ENCODE assay signal across 1 cellular context in the genomic region with DNA sequence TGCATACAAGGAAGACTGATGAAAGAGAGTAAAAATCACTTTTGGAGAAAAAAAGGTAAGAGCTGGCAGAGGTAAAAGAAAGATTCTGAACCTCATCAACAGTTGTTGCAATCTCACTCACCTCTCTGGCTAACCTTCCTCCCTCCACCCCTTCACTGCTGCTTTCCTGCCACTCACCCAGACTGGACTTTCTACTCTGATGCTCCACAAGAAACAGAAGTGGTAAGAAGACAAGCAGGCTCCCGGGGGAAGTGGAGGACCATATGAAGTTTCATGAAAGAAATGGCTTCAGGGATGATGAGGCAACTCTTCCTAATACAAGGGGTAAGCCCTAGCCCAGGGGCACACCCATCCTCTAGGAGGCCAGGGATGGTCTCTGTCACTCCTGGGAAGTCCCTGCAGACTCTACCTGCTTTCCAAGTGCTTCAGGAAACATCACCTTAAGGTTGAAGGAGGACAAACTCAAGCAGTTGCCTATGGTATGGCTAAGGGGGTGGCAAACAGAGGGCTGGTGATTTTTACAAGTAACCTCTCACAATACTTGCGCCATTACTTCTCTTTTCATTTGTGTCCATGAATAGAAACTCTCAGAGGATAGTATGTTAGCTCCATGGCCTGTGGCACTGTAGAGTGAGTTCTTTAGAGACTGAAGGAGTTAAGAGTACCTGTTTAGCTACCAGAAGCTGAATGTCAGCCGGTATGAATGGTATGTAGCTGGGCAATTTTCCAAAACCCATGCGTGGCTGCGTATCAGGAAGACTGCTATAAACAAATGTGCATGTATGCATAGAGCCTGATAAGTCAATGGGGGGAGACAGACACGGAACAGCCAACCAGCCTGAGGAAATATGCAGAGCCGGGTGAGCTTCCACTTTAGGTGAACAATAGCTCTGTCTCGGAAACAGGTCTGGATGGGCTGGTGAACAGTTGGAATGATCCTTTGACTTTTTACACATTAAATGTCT.
TF ChIP-seq lines count a peak whose summit lies in the region.

No MANE protein-coding gene starts in this region.

TF ChIP-seq in HCT116, 20 proteins besides CTCF, POLR2A, EP300 and RAD21 (continued from another document):
- TF ChIP-seq ZBTB33 (IDR thresholded peaks at IDR 0.05; ENCODE audit: extremely low read depth, insufficient replicate concordance, low read length): no peak
- TF ChIP-seq EZH2phosphoT487 (IDR thresholded peaks at IDR 0.05; ENCODE audit: borderline replicate concordance): no peak
- no peak for TF ChIP-seq SP1 (IDR thresholded peaks at IDR 0.05; ENCODE audit: low read depth)
